8 cellular contexts compared by ENCODE assay signal in genomic region chr17:58325289-58325726, GRCh38. TPM values are rescaled to one million over a fixed set of nuclear protein-coding genes. Genes with fewer than 3 reads are reported as not detected.
DNase-seq lines count a peak whose midpoint lies in the region; ATAC-seq and TF ChIP-seq lines count a peak whose summit lies in the region.

No MANE protein-coding gene starts in this region.

- ATAC-seq in lower lobe of right lung: no peak
- ATAC-seq in HG03442 (IDR thresholded peaks at IDR 0.05; ENCODE audit: unreplicated experiment): no peak
- no peak for ATAC-seq in HG03460 (IDR thresholded peaks at IDR 0.05; ENCODE audit: unreplicated experiment)

- intact Hi-C loops in activated CD4-positive, alpha-beta memory T cell treated with anti-CD3 and anti-CD28 coated beads for 36 hours (cut with micrococcal nuclease): no loop called here
- intact Hi-C loops in lower lobe of right lung (cut with DNase I): no loop called here

- H3K27me3 Mint-ChIP-seq in activated CD4-positive, alpha-beta memory T cell treated with anti-CD3 and anti-CD28 coated beads for 36 hours: peaks cover 8% of the 10 kb centered on the region

- peak overlapping the region; percentile 35 for H3K27ac Mint-ChIP-seq in activated CD4-positive, alpha-beta memory T cell treated with anti-CD3 and anti-CD28 coated beads for 36 hours

- H3K4me3 Mint-ChIP-seq in activated CD4-positive, alpha-beta memory T cell treated with anti-CD3 and anti-CD28 coated beads for 36 hours: no peak overlapping the region

- H3K27me3 ChIP-seq in lower lobe of right lung (ENCODE audit: low read depth): no peaks in the 10 kb centered on the region

- H3K4me1 Mint-ChIP-seq in activated CD4-positive, alpha-beta memory T cell treated with anti-CD3 and anti-CD28 coated beads for 36 hours (ENCODE audit: low read depth): peaks cover 29% of the 10 kb centered on the region

- POLR2A ChIA-PET in activated CD4-positive, alpha-beta memory T cell treated with anti-CD3 and anti-CD28 coated beads for 36 hours (lab: Charles Lee): interaction anchor here (1.1 to 18.5 kb wide), 5 partner anchors 7 to 191 kb away, joined by 3 to 1114 read pairs (median 22); partner anchors contain the start of gene SUPT4H1

- no peaks in the 10 kb centered on the region for H3K36me3 ChIP-seq in lower lobe of right lung

- H3K36me3 Mint-ChIP-seq in activated CD4-positive, alpha-beta memory T cell treated with anti-CD3 and anti-CD28 coated beads for 36 hours: peaks cover 31% of the 10 kb centered on the region

- H3K9me3 Mint-ChIP-seq in activated CD4-positive, alpha-beta memory T cell treated with anti-CD3 and anti-CD28 coated beads for 36 hours: peaks cover 1% of the 10 kb centered on the region

- no peak overlapping the region for H3K4me3 ChIP-seq in GM12865 (ENCODE audit: low read depth, low read length)
- H3K4me3 ChIP-seq in lower lobe of right lung: peak overlapping the region; percentile 59

- H3K27ac ChIP-seq in 22Rv1 (peak overlapping the region; percentile 73), lower lobe of right lung (no peak overlapping the region)

- CTCF ChIA-PET in activated CD4-positive, alpha-beta memory T cell treated with anti-CD3 and anti-CD28 coated beads for 36 hours (lab: Charles Lee): interaction anchor here (0.6 to 4.0 kb wide), 5 partner anchors 8 to 92 kb away, joined by 3 to 52 read pairs (median 5); partner anchors contain the start of gene RNF43

- peak; percentile 26 for DNase-seq in GM12865 (ENCODE audit: low read depth)
- peak; percentile 52 for DNase-seq in activated CD4-positive, alpha-beta memory T cell treated with anti-CD3 and anti-CD28 coated beads for 36 hours
- no peak for DNase-seq in lower lobe of right lung
- DNase-seq in AG08395 (ENCODE audit: low spot score): no peak
- DNase-seq in DMS153 treated with DMSO at 0.1 percent for 48 hours (lab: John Stamatoyannopoulos, UW; ENCODE audit: unreplicated experiment): no peak

- TF ChIP-seq CTCF in 22Rv1 (IDR thresholded peaks at IDR 0.05) (no peak), GM12865 (IDR thresholded peaks at IDR 0.05; ENCODE audit: insufficient read depth, low read depth, low read length, missing control alignments) (no peak), lower lobe of right lung (IDR thresholded peaks at IDR 0.05) (no peak)

- H3K9me3 ChIP-seq in lower lobe of right lung: no peaks in the 10 kb centered on the region

- peaks cover 21% of the 10 kb centered on the region for H3K4me1 ChIP-seq in lower lobe of right lung

RNA-seq across cellular contexts. Expression of gene TSPOAP1, which starts 3.3 kb away (rescaled TPM):
- total RNA-seq in activated CD4-positive, alpha-beta memory T cell treated with anti-CD3 and anti-CD28 coated beads for 36 hours: 10 to 100 TPM; 21.6 to 22.7 TPM
- 20.2 TPM for total RNA-seq in lower lobe of right lung

RNA-seq across cellular contexts. Expression of gene SUPT4H1, which starts 26.7 kb away (rescaled TPM):
- 100 to 1,000 TPM; 113 to 114 TPM for total RNA-seq in activated CD4-positive, alpha-beta memory T cell treated with anti-CD3 and anti-CD28 coated beads for 36 hours
- 82.4 TPM for total RNA-seq in lower lobe of right lung

RNA-seq across cellular contexts. Expression of gene MPO, which starts 44.6 kb away (rescaled TPM):
- under 1 TPM; 0.17 to 0.22 TPM for total RNA-seq in activated CD4-positive, alpha-beta memory T cell treated with anti-CD3 and anti-CD28 coated beads for 36 hours
- total RNA-seq in lower lobe of right lung: 1.1 TPM

Comparison
In these comparisons a context has a peak if more than half of its experiments do, and no peak if none do; other contexts are left out.
1. DNase-seq: peak in GM12865 (single experiment) and activated CD4-positive, alpha-beta memory T cell treated with anti-CD3 and anti-CD28 coated beads for 36 hours (single experiment); none in lower lobe of right lung (single experiment), AG08395 (single experiment) and DMS153 treated with DMSO at 0.1 percent for 48 hours (single experiment).